ENCODE assay signal across 15 cellular contexts in the genomic region with DNA sequence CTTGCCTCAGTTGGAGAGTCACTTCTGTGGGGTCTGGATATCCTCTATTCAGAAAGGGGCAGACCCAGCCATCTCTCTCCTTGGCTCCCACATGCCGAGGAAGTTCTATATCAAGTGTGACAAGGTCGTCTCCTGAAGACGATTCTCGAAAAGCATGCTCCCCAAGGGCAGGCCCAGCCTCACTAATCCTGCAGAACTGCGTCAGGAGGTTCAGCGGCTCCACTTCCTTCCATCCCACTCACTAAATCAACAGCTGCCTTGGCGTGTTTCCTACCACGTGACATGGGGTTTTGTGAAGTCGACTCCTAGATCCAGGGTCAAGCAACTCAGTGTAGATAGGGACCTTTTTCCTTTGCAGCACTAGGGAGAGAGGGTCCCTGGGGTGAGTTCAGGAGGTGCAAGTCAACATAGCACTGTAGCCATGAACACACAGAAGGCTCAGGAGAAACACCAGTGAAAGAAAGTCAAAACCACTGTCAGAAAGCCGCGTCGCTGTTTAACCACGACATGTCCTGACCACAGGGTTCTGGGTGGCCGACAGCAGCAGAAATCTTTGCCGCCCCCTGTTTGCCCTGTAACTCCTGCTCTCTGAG.
DNase-seq lines count a peak whose midpoint lies in the region; ATAC-seq and TF ChIP-seq lines count a peak whose summit lies in the region.
"Had no signal": no experiment of that assay in that cellular context is flagged by ENCODE, and none has a peak within 500 bp of the region (broad histone marks: within the 10 kb centered on the region; RNA-seq: fewer than 3 reads in every experiment).

No MANE protein-coding gene starts in this region.

- no peak overlapping the region for H3K4me3 ChIP-seq in MM.1S (ENCODE audit: low read length)
- H3K4me3 ChIP-seq in heart left ventricle = no peak overlapping the region
- H3K4me3 ChIP-seq: ascending aorta, GM23338, SK-N-MC had no signal

- H3K9ac ChIP-seq in MM.1S (ENCODE audit: low read length) = no peak overlapping the region

- peak in 3 of 4 donors; percentile 31 to 67 (median 31) for ATAC-seq in heart left ventricle
- ATAC-seq in HG03039 (IDR thresholded peaks at IDR 0.05; ENCODE audit: unreplicated experiment) = no peak
- ATAC-seq: esophagus mucosa, GM23338, left colon had no signal

- H3K27me3 ChIP-seq in MM.1S (replicated peaks; ENCODE audit: insufficient read depth, low read length) (no peaks in the 10 kb centered on the region), heart left ventricle (no peaks in the 10 kb centered on the region)
- H3K27me3 ChIP-seq: ascending aorta had no signal

- H3K4me1 ChIP-seq in MM.1S (ENCODE audit: low read length) (peaks cover 15% of the 10 kb centered on the region), heart left ventricle (peaks cover 0 to 16% (median 8%) of the 10 kb centered on the region in 12 donors)
- H3K4me1 ChIP-seq: ascending aorta had no signal

- intact Hi-C loops in heart left ventricle (cut with DNase I) = no loop called here

- H3K79me2 ChIP-seq in MM.1S (ENCODE audit: low read length) = no peaks in the 10 kb centered on the region

- no peaks in the 10 kb centered on the region for H3K9me2 ChIP-seq in MM.1S (replicated peaks; ENCODE audit: insufficient read depth, low read length)

- H4K20me1 ChIP-seq in MM.1S (ENCODE audit: insufficient read depth, low read length) = no peaks in the 10 kb centered on the region

- no peak overlapping the region for H2AFZ ChIP-seq in MM.1S (ENCODE audit: low read length)
- H2AFZ ChIP-seq: GM23338 had no signal

- TF ChIP-seq CTCF in GM20000 (IDR thresholded peaks at IDR 0.05; ENCODE audit: extremely low read depth, missing control alignments) = no peak
- no peak for TF ChIP-seq CTCF in MM.1S (IDR thresholded peaks at IDR 0.05; ENCODE audit: low read length)
- TF ChIP-seq CTCF in heart left ventricle (IDR thresholded peaks at IDR 0.05) = no peak

- no peak for TF ChIP-seq POLR2A in heart left ventricle (IDR thresholded peaks at IDR 0.05)

- H3F3A ChIP-seq in MM.1S (ENCODE audit: insufficient read depth, low read length) = peaks cover 8% of the 10 kb centered on the region

- no peak overlapping the region for H3K27ac ChIP-seq in MM.1S (ENCODE audit: low read length)
- no peak overlapping the region for H3K27ac ChIP-seq in heart left ventricle
- H3K27ac ChIP-seq: ascending aorta, SK-N-MC had no signal

- H3K36me3 ChIP-seq in MM.1S (replicated peaks; ENCODE audit: insufficient read depth, low read length) (no peaks in the 10 kb centered on the region), heart left ventricle (peaks cover 0 to 60% (median 18%) of the 10 kb centered on the region in 9 donors)

- 55 to 68% (median 64%) methylated on average over 15 of the region's 15 CpGs for WGBS in heart left ventricle, 4 donors

- H3K9me3 ChIP-seq in MM.1S (replicated peaks; ENCODE audit: insufficient read depth, low read length) = no peaks in the 10 kb centered on the region
- no peaks in the 10 kb centered on the region for H3K9me3 ChIP-seq in heart left ventricle
- H3K9me3 ChIP-seq: ascending aorta had no signal

- DNase-seq in GF-D8 (lab: John Stamatoyannopoulos, UW) = peak; percentile 4
- DNase-seq in GM20000 (ENCODE audit: low spot score) = peak; percentile 56
- DNase-seq in MM.1S = peak; percentile 48
- peak in 3 of 5 donors; percentile 50 to 56 (median 55) for DNase-seq in heart left ventricle
- no peak for DNase-seq in NCI-H2227 treated with DMSO at 0.1 percent for 48 hours (lab: John Stamatoyannopoulos, UW)
- no peak for DNase-seq in NCI-H1436 (lab: John Stamatoyannopoulos, UW)
- no peak for DNase-seq in DMS53 treated with DMSO at 0.1 percent for 48 hours (lab: John Stamatoyannopoulos, UW; ENCODE audit: unreplicated experiment)
- DNase-seq: activated CD4-positive, alpha-beta T cell treated with anti-CD3 and anti-CD28 coated beads, Interleukin-2, amount 50 U/mL, for 4 hours; left colon; NCI-H446 treated with DMSO at 0.1 percent for 48 hours had no signal

- H3K4me2 ChIP-seq in MM.1S (ENCODE audit: low read depth, low read length) = no peak overlapping the region; the same call in 1 of the 2 replicates
- H3K4me2 ChIP-seq: GM23338 had no signal

Comparison
In these comparisons a context has a peak if more than half of its experiments do, and no peak if none do; other contexts are left out.
1. DNase-seq: peak in GF-D8 (single experiment), GM20000 (single experiment), MM.1S (single experiment) and heart left ventricle (3 of 5); none in NCI-H2227 treated with DMSO at 0.1 percent for 48 hours (single experiment), NCI-H1436 (single experiment) and DMS53 treated with DMSO at 0.1 percent for 48 hours (single experiment).